ENCODE assay signal across 8 cellular contexts in the genomic region with DNA sequence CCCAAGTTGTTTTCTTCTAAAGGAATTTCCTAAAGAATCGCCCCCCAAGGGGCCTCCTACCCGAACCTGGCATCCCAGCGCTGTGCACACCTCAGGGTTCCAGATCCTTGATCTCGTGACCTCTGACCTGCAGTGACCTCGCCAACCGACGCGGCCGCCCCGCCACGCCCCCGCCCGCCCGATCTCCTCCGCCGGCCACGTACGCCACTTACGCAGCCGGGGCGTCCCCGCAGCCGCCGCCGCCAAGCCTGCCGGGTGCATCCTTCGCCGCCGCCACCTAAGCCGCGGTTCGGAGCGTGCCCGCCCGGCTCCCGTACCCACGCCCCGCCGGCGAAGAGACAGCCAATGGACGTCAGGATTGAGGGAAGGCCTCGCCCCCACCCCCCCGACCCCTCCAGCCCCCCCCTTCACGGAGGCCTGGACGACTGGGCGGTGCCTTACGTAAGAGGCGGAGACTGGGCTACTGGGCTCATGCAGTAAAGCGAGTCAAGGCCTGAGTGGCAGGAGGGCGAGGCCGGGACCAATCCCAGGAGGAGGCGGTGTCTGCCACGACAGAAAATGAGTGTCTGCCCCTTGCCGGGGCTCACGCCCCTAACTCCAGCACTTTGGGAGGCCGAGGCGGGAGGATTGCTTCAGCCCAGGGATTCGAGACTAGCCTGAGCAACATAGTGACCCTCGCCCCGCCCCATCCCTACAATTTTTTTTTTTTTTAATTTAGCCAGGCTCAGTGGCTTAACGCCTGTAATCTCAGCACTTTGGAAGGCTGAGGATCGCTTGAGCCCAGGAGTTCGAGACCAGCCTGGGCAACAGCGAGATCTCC. TPM values are rescaled to one million over a fixed set of nuclear protein-coding genes. Genes with fewer than 3 reads are reported as not detected.
A peak's percentile ranks its signal among the peaks of the same experiment; 100 is the strongest.
DNase-seq lines count a peak whose midpoint lies in the region; ATAC-seq and TF ChIP-seq lines count a peak whose summit lies in the region.

A gene with protein sequence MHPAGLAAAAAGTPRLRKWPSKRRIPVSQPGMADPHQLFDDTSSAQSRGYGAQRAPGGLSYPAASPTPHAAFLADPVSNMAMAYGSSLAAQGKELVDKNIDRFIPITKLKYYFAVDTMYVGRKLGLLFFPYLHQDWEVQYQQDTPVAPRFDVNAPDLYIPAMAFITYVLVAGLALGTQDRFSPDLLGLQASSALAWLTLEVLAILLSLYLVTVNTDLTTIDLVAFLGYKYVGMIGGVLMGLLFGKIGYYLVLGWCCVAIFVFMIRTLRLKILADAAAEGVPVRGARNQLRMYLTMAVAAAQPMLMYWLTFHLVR (minus strand): TSS at position 291 of the 820 bp plus-strand sequence. CDS start 30 bp downstream, at position 261.

- no peaks in the 10 kb centered on the region for H3K36me3 ChIP-seq in hepatocyte (replicated peaks; ENCODE audit: insufficient read depth, low read depth)

- H3K27ac ChIP-seq in 22Rv1 (peak within 1 kb of the TSS; percentile 82), hepatocyte (peak within 1 kb of the TSS; percentile 71)

- H3K4me3 ChIP-seq in hepatocyte = peak within 1 kb of the TSS; percentile 40

- H4K20me1 ChIP-seq in hepatocyte (ENCODE audit: insufficient read depth, poor library complexity, severe bottlenecking) = no peaks in the 10 kb centered on the region

- peak; percentile 68 for ATAC-seq in GM18519 (IDR thresholded peaks at IDR 0.05; ENCODE audit: low FRiP score, unreplicated experiment)
- peak; percentile 94 for ATAC-seq in HG03045 (IDR thresholded peaks at IDR 0.05; ENCODE audit: unreplicated experiment)

- WGBS in hepatocyte (ENCODE audit: low lambda C conversion rate, missing lambda C conversion rate) = 5% methylated on average over 39 of the region's 64 CpGs

- DNase-seq in NCI-H2081 treated with DMSO at 0.1 percent for 48 hours (lab: John Stamatoyannopoulos, UW) (peak; percentile 82), T1000 (lab: John Stamatoyannopoulos, UW) (peak; percentile 96), astrocyte of the hippocampus (ENCODE audit: low read depth, low spot score) (peak; percentile 98), hepatocyte (ENCODE audit: low spot score) (peak; percentile 97), retina (peak; percentile 92)

- H3K4me2 ChIP-seq in hepatocyte = peak within 1 kb of the TSS; percentile 92

- no peaks in the 10 kb centered on the region for H3K4me1 ChIP-seq in hepatocyte (ENCODE audit: insufficient read depth)

- peak within 1 kb of the TSS; percentile 58 for H2AFZ ChIP-seq in hepatocyte

- peaks cover 17% of the 10 kb centered on the region for H3K27me3 ChIP-seq in hepatocyte

- H3K9me3 ChIP-seq in hepatocyte (ENCODE audit: low read depth) = no peaks in the 10 kb centered on the region

- peaks cover 4% of the 10 kb centered on the region for H3K79me2 ChIP-seq in hepatocyte

- H3K9me2 ChIP-seq in hepatocyte (replicated peaks; ENCODE audit: insufficient read depth) = no peaks in the 10 kb centered on the region

- no peak for TF ChIP-seq CTCF in 22Rv1 (IDR thresholded peaks at IDR 0.05)
- TF ChIP-seq CTCF in hepatocyte (IDR thresholded peaks at IDR 0.05; ENCODE audit: poor library complexity) = no peak

RNA-seq across cellular contexts. Expression of the gene that starts here (rescaled TPM):
- total RNA-seq in hepatocyte = 50.0 and 54.9 TPM in 2 replicates
- polyA plus RNA-seq in hepatocyte = 101 and 105 TPM in 2 replicates

Comparison
In these comparisons a context has a peak if more than half of its experiments do, and no peak if none do; other contexts are left out.
1. Peak in every context shown above with its lines: DNase-seq, ATAC-seq, H3K4me3 ChIP-seq and H3K27ac ChIP-seq.